8 cellular contexts compared by ENCODE assay signal in genomic region chrX:102835504-102836146, GRCh38.
DNase-seq lines count a peak whose midpoint lies in the region; ATAC-seq and TF ChIP-seq lines count a peak whose summit lies in the region.

No MANE protein-coding gene starts in this region.

- H3K27ac Mint-ChIP-seq in Calu3 (ENCODE audit: unreplicated experiment) (no peak overlapping the region), glutamatergic neuron (ENCODE audit: unreplicated experiment) (no peak overlapping the region)

- H3K4me3 Mint-ChIP-seq in Calu3 (ENCODE audit: low read depth, unreplicated experiment) (no peak overlapping the region), glutamatergic neuron (ENCODE audit: unreplicated experiment) (no peak overlapping the region)

- no peaks in the 10 kb centered on the region for H3K27me3 ChIP-seq in SK-N-SH (ENCODE audit: insufficient read depth)

- no peaks in the 10 kb centered on the region for H3K9me3 Mint-ChIP-seq in Calu3 (ENCODE audit: low read depth, unreplicated experiment)
- H3K9me3 Mint-ChIP-seq in glutamatergic neuron (ENCODE audit: unreplicated experiment) = peaks cover 3% of the 10 kb centered on the region

- no peaks in the 10 kb centered on the region for H3F3A ChIP-seq in SK-N-SH (replicated peaks; ENCODE audit: insufficient read depth)

- CTCF ChIA-PET in Calu3 (lab: Charles Lee) = interaction anchor here (1.5 kb wide), 1 partner anchor 65 kb away, joined by 5 read pairs; no protein-coding TSS in a partner anchor
- CTCF ChIA-PET in SK-N-SH (lab: Yijun Ruan, JAX) = interaction anchor here (0.7 to 2.0 kb wide), 12 partner anchors 10 to 341 kb away, joined by 3 to 10 read pairs (median 4); partner anchors contain the start of gene TMSB15A

- H3K27me3 Mint-ChIP-seq in Calu3 (ENCODE audit: unreplicated experiment) (no peaks in the 10 kb centered on the region), glutamatergic neuron (ENCODE audit: unreplicated experiment) (no peaks in the 10 kb centered on the region)

- no TSS peak for BruUV-seq in Calu3 (replicated peaks; lab: Mats Ljungman, UMichigan)

- H3K4me3 ChIP-seq in SK-N-SH (ENCODE audit: low read depth in 2 of 2, low read length in 1 of 2) = no peak overlapping the region

- no peak overlapping the region for H3K27ac ChIP-seq in SK-N-SH (ENCODE audit: low read depth in 2 of 2, low read length in 1 of 2)

- no peak overlapping the region for H3K4me2 ChIP-seq in SK-N-SH

- H3K79me2 ChIP-seq in SK-N-SH (ENCODE audit: insufficient read depth) = no peaks in the 10 kb centered on the region

- no peaks in the 10 kb centered on the region for H3K9me2 ChIP-seq in SK-N-SH

- no peaks in the 10 kb centered on the region for H3K9me3 ChIP-seq in SK-N-SH

- TF ChIP-seq RAD21 in SK-N-SH (IDR thresholded peaks at IDR 0.05; ENCODE audit: low read length) = peak; percentile 67

- H2AFZ ChIP-seq in SK-N-SH (ENCODE audit: low read depth) = no peak overlapping the region

- peaks cover 10 to 26% of the 10 kb centered on the region in 2 experiments for H3K36me3 ChIP-seq in SK-N-SH (replicated peaks in 1 of 2; ENCODE audit: control insufficient read depth in 1 of 2, insufficient read depth in 2 of 2, low read length in 1 of 2)

- POLR2A ChIA-PET in SK-N-SH (lab: Yijun Ruan, JAX) = no interaction called here

- ATAC-seq in GM21360 (IDR thresholded peaks at IDR 0.05; ENCODE audit: unreplicated experiment) = peak; percentile 59
- no peak for ATAC-seq in HG03135 (IDR thresholded peaks at IDR 0.05; ENCODE audit: unreplicated experiment)
- ATAC-seq in GM19351 (IDR thresholded peaks at IDR 0.05; ENCODE audit: unreplicated experiment) = no peak

- H3K9ac ChIP-seq in SK-N-SH = no peak overlapping the region

- H4K20me1 ChIP-seq in SK-N-SH (ENCODE audit: insufficient read depth) = no peaks in the 10 kb centered on the region

- 68% methylated on average over 5 of the region's 5 CpGs for WGBS in SK-N-SH (ENCODE audit: low lambda C conversion rate)

- peaks cover 0 to 2% of the 10 kb centered on the region in 2 experiments; a peak in 1 of 4 replicates for H3K4me1 ChIP-seq in SK-N-SH (ENCODE audit: control insufficient read depth in 1 of 2, insufficient read depth in 2 of 2, low read depth in 1 of 2, low read length in 1 of 2)

- intact Hi-C loops in Calu3 (cut with micrococcal nuclease; ENCODE audit: unreplicated experiment) = no loop called here

- TF ChIP-seq EP300 in SK-N-SH (IDR thresholded peaks at IDR 0.05; ENCODE audit: borderline replicate concordance in 1 of 2, low read depth in 1 of 2, low read length in 1 of 2) = no peak

- H3K4me1 Mint-ChIP-seq in Calu3 (ENCODE audit: low read depth, unreplicated experiment) (no peaks in the 10 kb centered on the region), glutamatergic neuron (ENCODE audit: low read depth, unreplicated experiment) (no peaks in the 10 kb centered on the region)

- peak; percentile 21 for DNase-seq in Calu3
- no peak for DNase-seq in SK-N-SH
- DNase-seq in glutamatergic neuron = peak; percentile 12
- no peak for DNase-seq in pons (ENCODE audit: low spot score)
- no peak for DNase-seq in NCI-H226

- peaks cover 5% of the 10 kb centered on the region for H3K36me3 Mint-ChIP-seq in Calu3 (ENCODE audit: insufficient read depth, unreplicated experiment)
- no peaks in the 10 kb centered on the region for H3K36me3 Mint-ChIP-seq in glutamatergic neuron (ENCODE audit: unreplicated experiment)

- TF ChIP-seq CTCF in Calu3 (IDR thresholded peaks at IDR 0.05; ENCODE audit: unreplicated experiment) = no peak
- peak; percentile 81 for TF ChIP-seq CTCF in SK-N-SH (IDR thresholded peaks at IDR 0.05)
- peak; percentile 18 for TF ChIP-seq CTCF in glutamatergic neuron (IDR thresholded peaks at IDR 0.05; ENCODE audit: partially characterized antibody, unreplicated experiment)

TF ChIP-seq in SK-N-SH, 30 proteins besides CTCF, POLR2A, EP300 and RAD21:
- TF ChIP-seq SMC3 (IDR thresholded peaks at IDR 0.05; ENCODE audit: low read depth, low read length) (peak; percentile 43), IRF3 (IDR thresholded peaks at IDR 0.05; ENCODE audit: low read depth, low read length) (no peak), MAX (IDR thresholded peaks at IDR 0.05; ENCODE audit: low read depth) (no peak), TEAD4 (IDR thresholded peaks at IDR 0.05; ENCODE audit: borderline replicate concordance, insufficient read depth) (no peak)

Comparison
In these comparisons a context has a peak if more than half of its experiments do, and no peak if none do; other contexts are left out.
1. DNase-seq: peak in Calu3 (single experiment) and glutamatergic neuron (single experiment); none in SK-N-SH (single experiment), pons (single experiment) and NCI-H226 (single experiment).